12 cellular contexts compared by ENCODE assay signal in genomic region chr10:110833941-110834621, GRCh38. TPM values are rescaled to one million over a fixed set of nuclear protein-coding genes. Genes with fewer than 3 reads are reported as not detected.
A peak's percentile ranks its signal among the peaks of the same experiment; 100 is the strongest.
DNase-seq lines count a peak whose midpoint lies in the region; ATAC-seq, FAIRE-seq and TF ChIP-seq lines count a peak whose summit lies in the region.
"Had no signal": no experiment of that assay in that cellular context is flagged by ENCODE, and none has a peak within 500 bp of the region (broad histone marks: within the 10 kb centered on the region; RNA-seq: fewer than 3 reads in every experiment).

No MANE protein-coding gene starts in this region.

- H3K4me1 ChIP-seq in H1 (replicated peaks in 1 of 4; ENCODE audit: control insufficient read depth in 3 of 4, insufficient read depth in 4 of 4, low read length in 3 of 4), result peaks cover 0 to 10% (median 3%) of the 10 kb centered on the region in 4 experiments; a peak in 4 of 7 replicates
- peaks cover 55 to 66% of the 10 kb centered on the region in 2 donors for H3K4me1 ChIP-seq in thyroid gland

- POLR2A ChIA-PET in H1 (lab: Charles Lee; ENCODE audit: partially characterized antibody), result no interaction called here
- POLR2A ChIA-PET in naive thymus-derived CD8-positive, alpha-beta T cell (lab: Charles Lee), result interaction anchor here (1.1 to 7.0 kb wide), 9 partner anchors 8 to 50 kb away, joined by 3 to 75 read pairs (median 10); partner anchors contain the start of gene PDCD4

- H4K20me1 ChIP-seq in H1 (replicated peaks in 1 of 2; ENCODE audit: control insufficient read depth in 1 of 2, insufficient read depth in 2 of 2, low read length in 2 of 2), result no peaks in the 10 kb centered on the region

- H2AFZ ChIP-seq in H1 (ENCODE audit: low read length), result 0 out of 2 replicates have a peak overlapping the region, but pooled peaks have one; percentile 47

- no peak overlapping the region for H3K4ac ChIP-seq in H1 (replicated peaks; ENCODE audit: insufficient read length, low read depth, low read length)

- DNase-seq in activated naive CD4-positive, alpha-beta T cell treated with anti-CD3 and anti-CD28 coated beads, Interleukin-2, amount 10 ng/mL, durations not matched to agents 7 days and 5 days, result no peak
- no peak for DNase-seq in activated naive CD4-positive, alpha-beta T cell treated with Interleukin-2 at 50 U/mL for 16 hours
- no peak for DNase-seq in H1 (ENCODE audit: low read depth in 1 of 2, low spot score in 2 of 2)
- no peak for DNase-seq in naive thymus-derived CD8-positive, alpha-beta T cell
- DNase-seq in thyroid gland, result peak; percentile 62 to 65
- DNase-seq: activated T-cell treated with anti-CD3 and anti-CD28 coated beads for 4 hours, kidney glomerular epithelial cell, MM.1S had no signal

- peak overlapping the region; percentile 84; the same call in 1 of the 2 replicates for H2BK12ac ChIP-seq in H1 (ENCODE audit: low read depth, low read length)

- no peak for ATAC-seq in naive thymus-derived CD8-positive, alpha-beta T cell
- no peak for ATAC-seq in HG02981 (IDR thresholded peaks at IDR 0.05; ENCODE audit: unreplicated experiment)
- ATAC-seq in HG03025 (IDR thresholded peaks at IDR 0.05; ENCODE audit: low FRiP score, unreplicated experiment), result no peak
- ATAC-seq in GM21717 (IDR thresholded peaks at IDR 0.05; ENCODE audit: unreplicated experiment), result no peak

- no peak overlapping the region for H4K91ac ChIP-seq in H1 (replicated peaks; ENCODE audit: insufficient read length, low read length)

- H3K23ac ChIP-seq in H1 (ENCODE audit: insufficient read length), result no peak overlapping the region

- H3K18ac ChIP-seq in H1 (ENCODE audit: extremely low read depth, low read length), result peak overlapping the region; percentile 32; the same call in 1 of the 2 replicates

- FAIRE-seq in H1 (lab: Jason Lieb, UNC), result no peak

- no peaks in the 10 kb centered on the region for H3K27me3 ChIP-seq in H1 (replicated peaks in 1 of 4; ENCODE audit: control insufficient read depth in 3 of 4, extremely low read depth in 1 of 4, insufficient read depth in 3 of 4, low read length in 3 of 4)
- no peaks in the 10 kb centered on the region for H3K27me3 ChIP-seq in thyroid gland

- TF ChIP-seq CTCF in H1 (IDR thresholded peaks at IDR 0.05; ENCODE audit: control extremely low read depth in 1 of 3, insufficient read depth in 1 of 3, low read depth in 1 of 3, low read length in 3 of 3), result no peak
- TF ChIP-seq CTCF in thyroid gland (IDR thresholded peaks at IDR 0.05), result no peak

- no peak overlapping the region for H3K9ac ChIP-seq in H1 (replicated peaks in 1 of 4; ENCODE audit: extremely low read depth in 1 of 4, low read depth in 3 of 4, low read length in 3 of 4)

- H3K4me2 ChIP-seq in H1 (ENCODE audit: insufficient read depth in 1 of 2, low read depth in 2 of 2, low read length in 2 of 2), result no peak overlapping the region

- H3K9me3 Mint-ChIP-seq in activated naive CD4-positive, alpha-beta T cell treated with anti-CD3 and anti-CD28 coated beads, Interleukin-2, amount 10 ng/mL, durations not matched to agents 7 days and 5 days, result no peaks in the 10 kb centered on the region
- H3K9me3 Mint-ChIP-seq in naive thymus-derived CD8-positive, alpha-beta T cell, result no peaks in the 10 kb centered on the region

- peaks cover 39% of the 10 kb centered on the region for H3K4me1 Mint-ChIP-seq in activated naive CD4-positive, alpha-beta T cell treated with anti-CD3 and anti-CD28 coated beads, Interleukin-2, amount 10 ng/mL, durations not matched to agents 7 days and 5 days
- H3K4me1 Mint-ChIP-seq in naive thymus-derived CD8-positive, alpha-beta T cell, result peaks cover 27 to 56% (median 51%) of the 10 kb centered on the region in 4 donors

- H3K36me3 ChIP-seq in H1 (ENCODE audit: control insufficient read depth in 2 of 4, insufficient read depth in 4 of 4, low read length in 3 of 4) (no peaks in the 10 kb centered on the region), thyroid gland (no peaks in the 10 kb centered on the region)

- peak overlapping the region; percentile 12; the same call in 1 of the 2 replicates for H2BK15ac ChIP-seq in H1 (ENCODE audit: low read length)

- CTCF ChIA-PET in activated naive CD4-positive, alpha-beta T cell treated with anti-CD3 and anti-CD28 coated beads, Interleukin-2, amount 10 ng/mL, durations not matched to agents 7 days and 5 days (lab: Charles Lee), result interaction anchor here (0.7 to 3.1 kb wide), 2 partner anchors 24 to 31 kb away, joined by 3 to 13 read pairs; no protein-coding TSS in a partner anchor
- CTCF ChIA-PET in H1 (lab: Charles Lee; ENCODE audit: partially characterized antibody), result interaction anchor here (1.5 to 3.3 kb wide), 2 partner anchors 10 to 31 kb away, joined by 4 to 10 read pairs; no protein-coding TSS in a partner anchor

- no peak for TF ChIP-seq POLR2A in H1 (IDR thresholded peaks at IDR 0.05; ENCODE audit: control extremely low read depth in 1 of 2, low read depth in 2 of 2, low read length in 2 of 2)
- TF ChIP-seq POLR2A in thyroid gland (IDR thresholded peaks at IDR 0.05), result no peak

- intact Hi-C loops in thyroid gland (cut with DNase I), result no loop called here

- peaks cover 4% of the 10 kb centered on the region for H3K36me3 Mint-ChIP-seq in activated naive CD4-positive, alpha-beta T cell treated with anti-CD3 and anti-CD28 coated beads, Interleukin-2, amount 10 ng/mL, durations not matched to agents 7 days and 5 days
- no peaks in the 10 kb centered on the region for H3K36me3 Mint-ChIP-seq in naive thymus-derived CD8-positive, alpha-beta T cell

- H4K8ac ChIP-seq in H1 (ENCODE audit: extremely low read depth, insufficient read depth, low read length), result no peak overlapping the region; the same call in 1 of the 2 replicates

- H3K4me3 Mint-ChIP-seq in activated naive CD4-positive, alpha-beta T cell treated with anti-CD3 and anti-CD28 coated beads, Interleukin-2, amount 10 ng/mL, durations not matched to agents 7 days and 5 days, result no peak overlapping the region
- H3K4me3 Mint-ChIP-seq in naive thymus-derived CD8-positive, alpha-beta T cell, result peak overlapping the region in 7 of 10 donors; percentile 46 to 83 (median 71)

- H2BK5ac ChIP-seq in H1 (ENCODE audit: low read depth, low read length), result no peak overlapping the region

- no peak overlapping the region; the same call in 1 of the 2 replicates for H2BK20ac ChIP-seq in H1 (ENCODE audit: low read length)

- H3K9me3 ChIP-seq in H1 (ENCODE audit: insufficient read depth in 2 of 2, low read depth in 1 of 2, low read length in 1 of 2), result no peaks in the 10 kb centered on the region
- no peaks in the 10 kb centered on the region for H3K9me3 ChIP-seq in thyroid gland

- WGBS in H1 (ENCODE audit: extremely low coverage in 1 of 2, insufficient coverage in 1 of 2, insufficient read length in 1 of 2, insufficient replicate concordance in 2 of 2, low coverage in 1 of 2, low lambda C conversion rate in 2 of 2, missing lambda C conversion rate in 1 of 2), 2 experiments, result 88% methylated on average over 14 of the region's 14 CpGs; no CpG with 5 or more reads in 1 of the 2 experiments
- WGBS in thyroid gland, 2 donors, result 70 to 80% methylated on average over 13 to 14 of the region's 14 CpGs

- H3K27ac ChIP-seq in H1 (ENCODE audit: low read depth, low read length), result no peak overlapping the region
- H3K27ac ChIP-seq in thyroid gland, result peak overlapping the region; percentile 81 to 94 (median 89)
- H3K27ac ChIP-seq: HL-60 had no signal

- no peak for TF ChIP-seq EP300 in H1 (IDR thresholded peaks at IDR 0.05; ENCODE audit: borderline replicate concordance in 1 of 2, low read depth in 2 of 2, low read length in 2 of 2)

- H3K79me1 ChIP-seq in H1 (ENCODE audit: low read depth, low read length), result no peaks in the 10 kb centered on the region

- TF ChIP-seq RAD21 in H1 (IDR thresholded peaks at IDR 0.05 in 1 of 2, conservative IDR thresholded peaks at IDR 0.05 in 1 of 2; ENCODE audit: low read depth in 2 of 2, low read length in 2 of 2), result no peak

- no peak overlapping the region for H2BK120ac ChIP-seq in H1 (replicated peaks; ENCODE audit: low read depth, low read length)

- H3K56ac ChIP-seq in H1 (replicated peaks; ENCODE audit: insufficient read length, low read depth, low read length), result no peak overlapping the region

- H4K5ac ChIP-seq in H1 (ENCODE audit: insufficient read length, low read depth, low read length), result no peak overlapping the region

- no peaks in the 10 kb centered on the region for H3K79me2 ChIP-seq in H1 (ENCODE audit: control insufficient read depth in 1 of 2, insufficient read depth in 2 of 2, low read length in 2 of 2)

- peak overlapping the region; percentile 76 for H3K27ac Mint-ChIP-seq in activated naive CD4-positive, alpha-beta T cell treated with anti-CD3 and anti-CD28 coated beads, Interleukin-2, amount 10 ng/mL, durations not matched to agents 7 days and 5 days
- peak overlapping the region; percentile 98 to 100 (median 98) for H3K27ac Mint-ChIP-seq in naive thymus-derived CD8-positive, alpha-beta T cell

- H3K14ac ChIP-seq in H1 (ENCODE audit: insufficient read length), result no peak overlapping the region

- no peaks in the 10 kb centered on the region for H3K23me2 ChIP-seq in H1 (ENCODE audit: low read depth, low read length)

- H3K27me3 Mint-ChIP-seq in activated naive CD4-positive, alpha-beta T cell treated with anti-CD3 and anti-CD28 coated beads, Interleukin-2, amount 10 ng/mL, durations not matched to agents 7 days and 5 days, result no peaks in the 10 kb centered on the region
- no peaks in the 10 kb centered on the region for H3K27me3 Mint-ChIP-seq in naive thymus-derived CD8-positive, alpha-beta T cell

- H3K4me3 ChIP-seq in H1 (ENCODE audit: extremely low read depth in 1 of 4, insufficient read depth in 2 of 4, low read depth in 3 of 4, low read length in 4 of 4), result no peak overlapping the region
- H3K4me3 ChIP-seq in thyroid gland (replicated peaks in 1 of 3), result no peak overlapping the region

- no peak overlapping the region for H2AK5ac ChIP-seq in H1 (ENCODE audit: low read depth, low read length)

TF ChIP-seq in H1, 55 proteins besides CTCF, POLR2A, EP300 and RAD21 (continues in another document):
- TF ChIP-seq CHD1 (IDR thresholded peaks at IDR 0.05; ENCODE audit: low read depth, low read length), result no peak
- no peak for TF ChIP-seq ASH2L (IDR thresholded peaks at IDR 0.05; ENCODE audit: low read length)
- TF ChIP-seq BACH1 (IDR thresholded peaks at IDR 0.05; ENCODE audit: low read length), result no peak
- no peak for TF ChIP-seq TAF1 (IDR thresholded peaks at IDR 0.05; ENCODE audit: low read depth, low read length)

RNA-seq across cellular contexts. Expression of gene PDCD4, which starts 37.6 kb away (rescaled TPM):
- 22.8 and 26.8 TPM in 2 replicates for total RNA-seq in H1 (2021; fragmentation: NEBNext Ultra II Directional; extraction: Animal tissue kit (Norgen Biotek cat#: 25700))
- polyA plus RNA-seq in H1 (2011; rRNA removed), result 3.2 and 3.3 TPM in 2 replicates
- 13.7 TPM for polyA plus RNA-seq in H1 (2011; cell fraction: cytosol; rRNA removed)
- polyA plus RNA-seq in H1 (2011; cell fraction: nucleus; rRNA removed), result 2.2 TPM
- 16.4 to 27.5 TPM (median 23.0 TPM) in 4 replicates for polyA plus RNA-seq in H1 (2012, experiment 1 of 2)
- polyA plus RNA-seq in H1 (2012, experiment 2 of 2), result 1.1 TPM
- polyA plus RNA-seq in H1 (2013, experiment 1 of 2), result 9.0 TPM
- 8.4 TPM for polyA plus RNA-seq in H1 (2013, experiment 2 of 2)
- polyA minus RNA-seq in H1 (2011; rRNA and poly(A)+ RNA removed), result 4.7 and 5.2 TPM in 2 replicates
- polyA minus RNA-seq in H1 (2011; cell fraction: cytosol; rRNA and poly(A)+ RNA removed), result 10.1 TPM
- 14.0 TPM for polyA minus RNA-seq in H1 (2011; cell fraction: nucleus; rRNA and poly(A)+ RNA removed)
- total RNA-seq in naive thymus-derived CD8-positive, alpha-beta T cell, result 100 to 1,000 TPM; 361 to 367 TPM
- 100 to 1,000 TPM; 318 to 385 (median 341) TPM for polyA plus RNA-seq in naive thymus-derived CD8-positive, alpha-beta T cell
- 100 to 1,000 TPM; 188 to 340 (median 256) TPM for total RNA-seq in thyroid gland

Comparison
In these comparisons a context has a peak if more than half of its experiments do, and no peak if none do; other contexts are left out.
1. DNase-seq: peak in thyroid gland (2 of 2); none in activated naive CD4-positive, alpha-beta T cell treated with anti-CD3 and anti-CD28 coated beads, Interleukin-2, amount 10 ng/mL, durations not matched to agents 7 days and 5 days (single experiment), activated naive CD4-positive, alpha-beta T cell treated with Interleukin-2 at 50 U/mL for 16 hours (single experiment), H1 (0 of 2) and naive thymus-derived CD8-positive, alpha-beta T cell (0 of 10).